ENCODE assay signal across 17 cellular contexts in genomic region chr19:38093587-38093986, GRCh38.
DNase-seq lines count a peak whose midpoint lies in the region; ATAC-seq, FAIRE-seq and TF ChIP-seq lines count a peak whose summit lies in the region.
"Had no signal": no experiment of that assay in that cellular context is flagged by ENCODE, and none has a peak within 500 bp of the region (broad histone marks: within the 10 kb centered on the region; RNA-seq: fewer than 3 reads in every experiment).

No MANE protein-coding gene starts in this region.

- no peak for TF ChIP-seq POLR2A in K562 (conservative IDR thresholded peaks at IDR 0.05)

- intact Hi-C loops in K562 (cut with micrococcal nuclease) (no loop called here), right cardiac atrium (cut with DNase I) (loop anchor here in 1 of 4 donors (10.0 kb wide), 1 partner anchor 199 kb away; no protein-coding TSS in a partner anchor)

- CTCF ChIA-PET in K562 (lab: Yijun Ruan, JAX; ENCODE audit: low intra/inter-chr PET ratio), result no interaction called here

- no peak overlapping the region for H3K4me2 ChIP-seq in K562 (ENCODE audit: insufficient read depth, low read length)

- H3K27ac ChIP-seq in K562 (ENCODE audit: extremely low read depth, low read depth, low read length) (no peak overlapping the region), right cardiac atrium (ENCODE audit: low read length) (no peak overlapping the region)
- H3K27ac ChIP-seq: SK-N-MC, testis had no signal

- 46% methylated on average over 6 of the region's 6 CpGs for WGBS in K562 (ENCODE audit: insufficient coverage, low coverage, missing lambda C conversion rate)
- WGBS in right cardiac atrium, result 57% methylated on average over 6 of the region's 6 CpGs

- BruUV-seq in K562 (replicated peaks; lab: Mats Ljungman, UMichigan), result no TSS peak

- peaks cover 0 to 6% of the 10 kb centered on the region in 2 experiments; a peak in 2 of 5 replicates for H3K4me1 ChIP-seq in K562 (replicated peaks in 1 of 2; ENCODE audit: control insufficient read depth in 2 of 2, insufficient read depth in 2 of 2, low read length in 2 of 2)
- H3K4me1 ChIP-seq in right cardiac atrium (ENCODE audit: control insufficient read depth, insufficient read depth, low read length), result no peaks in the 10 kb centered on the region
- H3K4me1 ChIP-seq: testis had no signal

- no peak for TF ChIP-seq CTCF in K562 (IDR thresholded peaks at IDR 0.05 in 2 of 3, conservative IDR thresholded peaks at IDR 0.05 in 1 of 3; ENCODE audit: insufficient read depth in 2 of 3, low read depth in 1 of 3, low read length in 3 of 3)

- no peak for TF ChIP-seq EP300 in K562 (IDR thresholded peaks at IDR 0.05; ENCODE audit: low read length)

- DNase-seq in Ammon's horn (ENCODE audit: low spot score), result peak; percentile 57
- peak; percentile 48 for DNase-seq in NCI-H1092 treated with DMSO at 0.1 percent for 48 hours (lab: John Stamatoyannopoulos, UW)
- DNase-seq in K562 (ENCODE audit: extremely low read depth in 1 of 4, low spot score in 3 of 4), result no peak
- peak in 2 of 3 donors; percentile 62 to 79 for DNase-seq in right cardiac atrium
- DNase-seq in NCI-H146 treated with DMSO at 0.1 percent for 48 hours (lab: John Stamatoyannopoulos, UW; ENCODE audit: unreplicated experiment), result no peak
- DNase-seq in SHP77 treated with DMSO at 0.1 percent for 48 hours (lab: John Stamatoyannopoulos, UW), result no peak
- DNase-seq: activated naive CD8-positive, alpha-beta T cell treated with anti-CD3 and anti-CD28 coated beads, Interleukin-2, amount 10 ng/mL, durations not matched to agents 7 days and 5 days; CD4-positive, alpha-beta T cell; DND-41; mucosa of descending colon; NCI-H82; T-helper 9 cell; testis had no signal

- peaks cover 7% of the 10 kb centered on the region; the same call in 1 of the 2 replicates for H4K20me1 ChIP-seq in K562 (replicated peaks; ENCODE audit: control insufficient read depth, insufficient read depth, low read length)

- H3K4me3 ChIP-seq in K562, result no peak overlapping the region
- H3K4me3 ChIP-seq in right cardiac atrium (ENCODE audit: low read length), result no peak overlapping the region
- H3K4me3 ChIP-seq: mucosa of descending colon, SK-N-MC, testis had no signal

- no peaks in the 10 kb centered on the region for H3K27me3 ChIP-seq in K562 (ENCODE audit: control insufficient read depth in 2 of 2, insufficient read depth in 2 of 2, low read length in 2 of 2)
- H3K27me3 ChIP-seq in right cardiac atrium (ENCODE audit: control insufficient read depth, insufficient read depth), result no peaks in the 10 kb centered on the region
- H3K27me3 ChIP-seq: testis had no signal

- H3K36me3 ChIP-seq in K562 (ENCODE audit: control insufficient read depth, insufficient read depth, low read length), result no peaks in the 10 kb centered on the region

- H3K9me3 ChIP-seq in K562 (replicated peaks; ENCODE audit: control insufficient read depth, insufficient read depth, low read depth, low read length) (no peaks in the 10 kb centered on the region), right cardiac atrium (ENCODE audit: control insufficient read depth, low read length) (no peaks in the 10 kb centered on the region)
- H3K9me3 ChIP-seq: mucosa of descending colon, testis had no signal

- no peaks in the 10 kb centered on the region for H3K79me2 ChIP-seq in K562 (ENCODE audit: control insufficient read depth, insufficient read depth, low read length)

- in situ Hi-C loops in K562 (cut with MboI), result no loop called here

- 0 out of 4 replicates have a peak overlapping the region, but pooled peaks of 1 of the 2 experiments have one; percentile 4 for H3K9ac ChIP-seq in K562 (ENCODE audit: insufficient read depth in 1 of 2, low read depth in 2 of 2, low read length in 2 of 2)

- H3K9me1 ChIP-seq in K562 (ENCODE audit: control insufficient read depth, insufficient read depth, low read length), result no peaks in the 10 kb centered on the region

- POLR2A ChIA-PET in K562 (lab: Yijun Ruan, JAX), result interaction anchor here (0.6 kb wide), 1 partner anchor 42 kb away, joined by 3 read pairs; no protein-coding TSS in a partner anchor

- no peak for FAIRE-seq in K562 (lab: Jason Lieb, UNC)
- FAIRE-seq: frontal cortex had no signal

- no peak overlapping the region for H2AFZ ChIP-seq in K562 (ENCODE audit: low read depth, low read length)

- no peak for TF ChIP-seq RAD21 in K562 (CRISPR knock-in tag; conservative IDR thresholded peaks at IDR 0.05 in 1 of 2, IDR thresholded peaks at IDR 0.05 in 1 of 2)

- ATAC-seq in K562, result no peak
- peak; percentile 21 to 64 for ATAC-seq in right cardiac atrium
- no peak for ATAC-seq in GM21717 (IDR thresholded peaks at IDR 0.05; ENCODE audit: unreplicated experiment)
- no peak for ATAC-seq in GM21825 (IDR thresholded peaks at IDR 0.05; ENCODE audit: unreplicated experiment)
- ATAC-seq: mucosa of descending colon had no signal

TF ChIP-seq in K562, 482 proteins besides CTCF, POLR2A, EP300 and RAD21:
- TF ChIP-seq NFIC (IDR thresholded peaks at IDR 0.05) (peak; percentile 57), PRDM10 (IDR thresholded peaks at IDR 0.05; ENCODE audit: partially characterized antibody) (no peak), GTF2E2 (tag; IDR thresholded peaks at IDR 0.05) (no peak), BRD9 (IDR thresholded peaks at IDR 0.05; ENCODE audit: low read depth, partially characterized antibody) (no peak), KAT8 (IDR thresholded peaks at IDR 0.05; ENCODE audit: low read depth) (no peak)

Comparison
In these comparisons a context has a peak if more than half of its experiments do, and no peak if none do; other contexts are left out.
1. DNase-seq: peak in Ammon's horn (single experiment), NCI-H1092 treated with DMSO at 0.1 percent for 48 hours (single experiment) and right cardiac atrium (2 of 3); none in K562 (0 of 4), NCI-H146 treated with DMSO at 0.1 percent for 48 hours (single experiment) and SHP77 treated with DMSO at 0.1 percent for 48 hours (single experiment).
2. ATAC-seq: peak in right cardiac atrium (2 of 2); none in K562 (single experiment), GM21717 (single experiment) and GM21825 (single experiment).